In genomic region chr3:56878046-56878445, GRCh38 we compare ENCODE assay signal across 9 cellular contexts.
DNase-seq lines count a peak whose midpoint lies in the region; ATAC-seq and TF ChIP-seq lines count a peak whose summit lies in the region.
"Had no signal": no experiment of that assay in that cellular context is flagged by ENCODE, and none has a peak within 500 bp of the region (broad histone marks: within the 10 kb centered on the region; RNA-seq: fewer than 3 reads in every experiment).

No MANE protein-coding gene starts in this region.

- no peak for ATAC-seq in HG02884 (IDR thresholded peaks at IDR 0.05; ENCODE audit: unreplicated experiment)

- no peaks in the 10 kb centered on the region for H3K27me3 Mint-ChIP-seq in activated CD4-positive, alpha-beta memory T cell treated with anti-CD3 and anti-CD28 coated beads for 36 hours

- TF ChIP-seq CTCF in GM10248 (IDR thresholded peaks at IDR 0.05; ENCODE audit: control extremely low read depth, extremely low read depth, low read depth, missing control alignments), result no peak

- intact Hi-C loops in activated CD4-positive, alpha-beta memory T cell treated with anti-CD3 and anti-CD28 coated beads for 36 hours (cut with micrococcal nuclease), result loop anchor here (1.0 to 2.0 kb wide), 6 partner anchors 9 to 103 kb away; no protein-coding TSS in a partner anchor

- H3K27ac Mint-ChIP-seq in activated CD4-positive, alpha-beta memory T cell treated with anti-CD3 and anti-CD28 coated beads for 36 hours, result peak overlapping the region; percentile 85

- CTCF ChIA-PET in GM10248 (lab: Yijun Ruan, JAX), result interaction anchor here (0.8 to 1.3 kb wide), 7 partner anchors 9 to 110 kb away, joined by 3 to 5 read pairs (median 4); partner anchors contain the start of gene ARHGEF3
- CTCF ChIA-PET in activated CD4-positive, alpha-beta memory T cell treated with anti-CD3 and anti-CD28 coated beads for 36 hours (lab: Charles Lee), result interaction anchor here (0.7 to 2.6 kb wide), 13 partner anchors 9 to 176 kb away, joined by 3 to 10 read pairs (median 3); no protein-coding TSS in a partner anchor

- peak; percentile 57 for DNase-seq in GM10248 (ENCODE audit: extremely low spot score)
- DNase-seq in activated CD4-positive, alpha-beta memory T cell treated with anti-CD3 and anti-CD28 coated beads for 36 hours, result peak; percentile 79
- DNase-seq in dermis blood vessel endothelial cell, result peak; percentile 79
- DNase-seq in stimulated activated CD4-positive, alpha-beta T cell treated with anti-CD3 and anti-CD28 coated beads, Interleukin-1b, Interleukin-23, amount 100 ng/mL, for 4 hours (ENCODE audit: low read depth in 2 of 2), result peak; percentile 29 to 47
- DNase-seq in 8988T, result no peak
- DNase-seq in NCI-H226, result no peak
- no peak for DNase-seq in GM19240 (ENCODE audit: insufficient read length, low spot score)
- DNase-seq: SW 1271 had no signal

- POLR2A ChIA-PET in GM10248 (lab: Yijun Ruan, JAX), result no interaction called here
- POLR2A ChIA-PET in activated CD4-positive, alpha-beta memory T cell treated with anti-CD3 and anti-CD28 coated beads for 36 hours (lab: Charles Lee), result interaction anchor here (0.6 to 3.6 kb wide), 4 partner anchors 13 to 80 kb away, joined by 3 to 18 read pairs (median 11); no protein-coding TSS in a partner anchor

- peak overlapping the region; percentile 57 for H3K4me3 Mint-ChIP-seq in activated CD4-positive, alpha-beta memory T cell treated with anti-CD3 and anti-CD28 coated beads for 36 hours

- H3K4me1 Mint-ChIP-seq in activated CD4-positive, alpha-beta memory T cell treated with anti-CD3 and anti-CD28 coated beads for 36 hours (ENCODE audit: low read depth), result peaks cover 80% of the 10 kb centered on the region

- H3K9me3 Mint-ChIP-seq in activated CD4-positive, alpha-beta memory T cell treated with anti-CD3 and anti-CD28 coated beads for 36 hours, result no peaks in the 10 kb centered on the region

- H3K36me3 Mint-ChIP-seq in activated CD4-positive, alpha-beta memory T cell treated with anti-CD3 and anti-CD28 coated beads for 36 hours, result peaks cover 5% of the 10 kb centered on the region

Comparison
In these comparisons a context has a peak if more than half of its experiments do, and no peak if none do; other contexts are left out.
1. DNase-seq: peak in GM10248 (single experiment), activated CD4-positive, alpha-beta memory T cell treated with anti-CD3 and anti-CD28 coated beads for 36 hours (single experiment), dermis blood vessel endothelial cell (single experiment) and stimulated activated CD4-positive, alpha-beta T cell treated with anti-CD3 and anti-CD28 coated beads, Interleukin-1b, Interleukin-23, amount 100 ng/mL, for 4 hours (2 of 2); none in 8988T (single experiment), NCI-H226 (single experiment) and GM19240 (single experiment).